Comparison of ENCODE assay signal across 18 cellular contexts in the genomic region with DNA sequence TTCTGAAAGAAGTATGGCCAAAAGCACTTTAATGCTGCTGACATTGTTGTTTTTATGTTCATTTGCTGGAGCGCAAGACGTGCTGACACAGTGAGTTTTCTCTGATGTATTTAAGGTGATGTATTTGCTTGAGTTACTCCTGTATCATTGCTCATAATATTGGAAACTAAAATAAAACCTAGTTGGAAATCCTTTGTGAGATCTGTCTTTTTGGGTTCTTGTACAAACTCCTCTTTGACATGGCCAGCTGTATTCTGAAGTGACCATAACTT. TPM values are rescaled to one million over a fixed set of nuclear protein-coding genes. Genes with fewer than 3 reads are reported as not detected.
DNase-seq lines count a peak whose midpoint lies in the region; ATAC-seq and TF ChIP-seq lines count a peak whose summit lies in the region.
"Had no signal": no experiment of that assay in that cellular context is flagged by ENCODE, and none has a peak within 500 bp of the region (broad histone marks: within the 10 kb centered on the region; RNA-seq: fewer than 3 reads in every experiment).

No MANE protein-coding gene starts in this region.

- peak; percentile 21 for ATAC-seq in activated CD8-positive, alpha-beta T cell treated with anti-CD3 and anti-CD28 coated beads for 36 hours
- no peak for ATAC-seq in activated CD8-positive, alpha-beta T cell treated with anti-CD3 and anti-CD28 coated beads, Interleukin-2, amount 10 ng/mL, durations not matched to agents 7 days and 5 days
- ATAC-seq in HG02885 (IDR thresholded peaks at IDR 0.05; ENCODE audit: poor library complexity, unreplicated experiment): no peak
- ATAC-seq: mucosa of descending colon, T-cell had no signal

- H3K9me3 Mint-ChIP-seq in activated CD8-positive, alpha-beta T cell treated with anti-CD3 and anti-CD28 coated beads for 36 hours: no peaks in the 10 kb centered on the region
- H3K9me3 Mint-ChIP-seq in activated CD8-positive, alpha-beta T cell treated with anti-CD3 and anti-CD28 coated beads, Interleukin-2, amount 10 ng/mL, durations not matched to agents 7 days and 5 days (ENCODE audit: insufficient read depth): no peaks in the 10 kb centered on the region
- H3K9me3 Mint-ChIP-seq in activated T-helper 1 cell treated with anti-CD3 and anti-CD28 coated beads, Interleukin-12 subunit alpha, Interleukin-12 subunit beta, Interleukin-2, Interleukin-4 antibody, amounts not matched to agents 30 ng/mL and 10 ng/mL and 1 ng/mL, durations not matched to agents 14 hours and 24 hours and 36 hours: no peaks in the 10 kb centered on the region
- H3K9me3 Mint-ChIP-seq: CD4-positive, CD25-positive, alpha-beta regulatory T cell; T-cell had no signal

- H3K4me3 Mint-ChIP-seq in activated CD8-positive, alpha-beta T cell treated with anti-CD3 and anti-CD28 coated beads for 36 hours: no peak overlapping the region
- no peak overlapping the region for H3K4me3 Mint-ChIP-seq in activated CD8-positive, alpha-beta T cell treated with anti-CD3 and anti-CD28 coated beads, Interleukin-2, amount 10 ng/mL, durations not matched to agents 7 days and 5 days
- H3K4me3 Mint-ChIP-seq in activated T-helper 1 cell treated with anti-CD3 and anti-CD28 coated beads, Interleukin-12 subunit alpha, Interleukin-12 subunit beta, Interleukin-2, Interleukin-4 antibody, amounts not matched to agents 30 ng/mL and 10 ng/mL and 1 ng/mL, durations not matched to agents 14 hours and 24 hours and 36 hours: peak overlapping the region; percentile 2
- H3K4me3 Mint-ChIP-seq: CD4-positive, CD25-positive, alpha-beta regulatory T cell; T-cell had no signal

- H3K9me3 ChIP-seq in osteoblast (ENCODE audit: low read depth, low read length): no peaks in the 10 kb centered on the region
- H3K9me3 ChIP-seq: mucosa of descending colon had no signal

- H2AFZ ChIP-seq in osteoblast (ENCODE audit: low read length): no peak overlapping the region

- H3K4me1 ChIP-seq in osteoblast (ENCODE audit: insufficient read depth, low read length): peaks cover 25% of the 10 kb centered on the region

- H3K79me2 ChIP-seq in osteoblast (ENCODE audit: insufficient read depth, low read length): no peaks in the 10 kb centered on the region

- H3K4me2 ChIP-seq in osteoblast (ENCODE audit: insufficient read depth, low read length): peak overlapping the region; percentile 3

- no peaks in the 10 kb centered on the region for H4K20me1 ChIP-seq in osteoblast (ENCODE audit: insufficient read depth, low read length)

- DNase-seq in activated CD8-positive, alpha-beta T cell treated with anti-CD3 and anti-CD28 coated beads for 36 hours: no peak
- no peak for DNase-seq in activated CD8-positive, alpha-beta T cell treated with anti-CD3 and anti-CD28 coated beads, Interleukin-2, amount 10 ng/mL, durations not matched to agents 7 days and 5 days
- DNase-seq in G401 (ENCODE audit: low spot score) (peak; percentile 17), osteoblast (ENCODE audit: insufficient read length, low spot score, missing footprints) (peak; percentile 82), NCI-H774 (lab: John Stamatoyannopoulos, UW) (no peak), ureter (ENCODE audit: low spot score) (no peak)
- DNase-seq in activated T-helper 1 cell treated with anti-CD3 and anti-CD28 coated beads, Interleukin-12 subunit alpha, Interleukin-12 subunit beta, Interleukin-2, Interleukin-4 antibody, amounts not matched to agents 30 ng/mL and 10 ng/mL and 1 ng/mL, durations not matched to agents 14 hours and 24 hours and 36 hours (ENCODE audit: low spot score): no peak
- DNase-seq: activated gamma-delta T cell treated with Interleukin-2 at 50 U/mL for 16 hours; effector CD8-positive, alpha-beta T cell; foreskin melanocyte; islet precursor cell; mucosa of descending colon; retina; T-cell had no signal

- in situ Hi-C loops in G401 (cut with HindIII; ENCODE audit: low sequenced_read_pairs): no loop called here

- intact Hi-C loops in activated CD8-positive, alpha-beta T cell treated with anti-CD3 and anti-CD28 coated beads for 36 hours (cut with micrococcal nuclease): no loop called here
- intact Hi-C loops in activated T-helper 1 cell treated with anti-CD3 and anti-CD28 coated beads, Interleukin-12 subunit alpha, Interleukin-12 subunit beta, Interleukin-2, Interleukin-4 antibody, amounts not matched to agents 30 ng/mL and 10 ng/mL and 1 ng/mL, durations not matched to agents 14 hours and 24 hours and 36 hours (cut with micrococcal nuclease): no loop called here

- no peaks in the 10 kb centered on the region for H3K27me3 ChIP-seq in osteoblast (ENCODE audit: insufficient read depth, low read length)

- H3K36me3 ChIP-seq in osteoblast (ENCODE audit: insufficient read depth, low read length): peaks cover 26% of the 10 kb centered on the region

- no peak for TF ChIP-seq CTCF in activated CD8-positive, alpha-beta T cell treated with anti-CD3 and anti-CD28 coated beads for 36 hours (IDR thresholded peaks at IDR 0.05)
- no peak for TF ChIP-seq CTCF in osteoblast (IDR thresholded peaks at IDR 0.05; ENCODE audit: extremely low read depth, low read depth, low read length)

- POLR2A ChIA-PET in activated CD8-positive, alpha-beta T cell treated with anti-CD3 and anti-CD28 coated beads for 36 hours (lab: Charles Lee): interaction anchor here (0.6 to 1.6 kb wide), 2 partner anchors 105 to 598 kb away, joined by 5 to 8 read pairs; no protein-coding TSS in a partner anchor
- POLR2A ChIA-PET in activated CD8-positive, alpha-beta T cell treated with anti-CD3 and anti-CD28 coated beads, Interleukin-2, amount 10 ng/mL, durations not matched to agents 7 days and 5 days (lab: Charles Lee): interaction anchor here (1.6 kb wide), 1 partner anchor 105 kb away, joined by 6 read pairs; no protein-coding TSS in a partner anchor

- H3K4me3 ChIP-seq in osteoblast (ENCODE audit: insufficient read depth, low read length): no peak overlapping the region
- H3K4me3 ChIP-seq: mucosa of descending colon had no signal

- H3K27ac ChIP-seq in osteoblast (ENCODE audit: low read depth, low read length): peak overlapping the region; percentile 87

- H3K36me3 Mint-ChIP-seq in activated CD8-positive, alpha-beta T cell treated with anti-CD3 and anti-CD28 coated beads for 36 hours (ENCODE audit: low read depth): peaks cover 32% of the 10 kb centered on the region
- H3K36me3 Mint-ChIP-seq in activated CD8-positive, alpha-beta T cell treated with anti-CD3 and anti-CD28 coated beads, Interleukin-2, amount 10 ng/mL, durations not matched to agents 7 days and 5 days (ENCODE audit: low read depth): peaks cover 53% of the 10 kb centered on the region
- peaks cover 43% of the 10 kb centered on the region for H3K36me3 Mint-ChIP-seq in activated T-helper 1 cell treated with anti-CD3 and anti-CD28 coated beads, Interleukin-12 subunit alpha, Interleukin-12 subunit beta, Interleukin-2, Interleukin-4 antibody, amounts not matched to agents 30 ng/mL and 10 ng/mL and 1 ng/mL, durations not matched to agents 14 hours and 24 hours and 36 hours (ENCODE audit: low read depth)

- peaks cover 23% of the 10 kb centered on the region for H3K4me1 Mint-ChIP-seq in activated CD8-positive, alpha-beta T cell treated with anti-CD3 and anti-CD28 coated beads for 36 hours (ENCODE audit: low read depth)
- peaks cover 32% of the 10 kb centered on the region for H3K4me1 Mint-ChIP-seq in activated CD8-positive, alpha-beta T cell treated with anti-CD3 and anti-CD28 coated beads, Interleukin-2, amount 10 ng/mL, durations not matched to agents 7 days and 5 days (ENCODE audit: low read depth)
- H3K4me1 Mint-ChIP-seq in activated T-helper 1 cell treated with anti-CD3 and anti-CD28 coated beads, Interleukin-12 subunit alpha, Interleukin-12 subunit beta, Interleukin-2, Interleukin-4 antibody, amounts not matched to agents 30 ng/mL and 10 ng/mL and 1 ng/mL, durations not matched to agents 14 hours and 24 hours and 36 hours (ENCODE audit: low read depth): peaks cover 42% of the 10 kb centered on the region

- H3K27me3 Mint-ChIP-seq in activated CD8-positive, alpha-beta T cell treated with anti-CD3 and anti-CD28 coated beads for 36 hours: no peaks in the 10 kb centered on the region
- no peaks in the 10 kb centered on the region for H3K27me3 Mint-ChIP-seq in activated CD8-positive, alpha-beta T cell treated with anti-CD3 and anti-CD28 coated beads, Interleukin-2, amount 10 ng/mL, durations not matched to agents 7 days and 5 days (ENCODE audit: low read depth)
- no peaks in the 10 kb centered on the region for H3K27me3 Mint-ChIP-seq in activated T-helper 1 cell treated with anti-CD3 and anti-CD28 coated beads, Interleukin-12 subunit alpha, Interleukin-12 subunit beta, Interleukin-2, Interleukin-4 antibody, amounts not matched to agents 30 ng/mL and 10 ng/mL and 1 ng/mL, durations not matched to agents 14 hours and 24 hours and 36 hours (ENCODE audit: insufficient read depth)
- H3K27me3 Mint-ChIP-seq: CD4-positive, CD25-positive, alpha-beta regulatory T cell; T-cell had no signal

- peak overlapping the region; percentile 78 for H3K27ac Mint-ChIP-seq in activated CD8-positive, alpha-beta T cell treated with anti-CD3 and anti-CD28 coated beads for 36 hours
- no peak overlapping the region for H3K27ac Mint-ChIP-seq in activated CD8-positive, alpha-beta T cell treated with anti-CD3 and anti-CD28 coated beads, Interleukin-2, amount 10 ng/mL, durations not matched to agents 7 days and 5 days
- H3K27ac Mint-ChIP-seq in activated T-helper 1 cell treated with anti-CD3 and anti-CD28 coated beads, Interleukin-12 subunit alpha, Interleukin-12 subunit beta, Interleukin-2, Interleukin-4 antibody, amounts not matched to agents 30 ng/mL and 10 ng/mL and 1 ng/mL, durations not matched to agents 14 hours and 24 hours and 36 hours: peak overlapping the region; percentile 83

- CTCF ChIA-PET in activated CD8-positive, alpha-beta T cell treated with anti-CD3 and anti-CD28 coated beads for 36 hours (lab: Charles Lee): interaction anchor here (0.6 to 1.6 kb wide), 2 partner anchors 11 to 27 kb away, joined by 3 to 5 read pairs; no protein-coding TSS in a partner anchor
- CTCF ChIA-PET in activated CD8-positive, alpha-beta T cell treated with anti-CD3 and anti-CD28 coated beads, Interleukin-2, amount 10 ng/mL, durations not matched to agents 7 days and 5 days (lab: Charles Lee): no interaction called here

RNA-seq across cellular contexts. Expression of gene MIIP, which starts 6.0 kb away (rescaled TPM):
- total RNA-seq in activated CD8-positive, alpha-beta T cell treated with anti-CD3 and anti-CD28 coated beads for 36 hours: 10 to 100 TPM; 24.0 to 24.7 TPM
- total RNA-seq in activated CD8-positive, alpha-beta T cell treated with anti-CD3 and anti-CD28 coated beads, Interleukin-2, amount 10 ng/mL, durations not matched to agents 7 days and 5 days: 10 to 100 TPM; 34.7 to 37.4 TPM
- 37.9 and 41.0 TPM in 2 replicates for total RNA-seq in G401 (2014; rRNA removed; shearing (Covaris generic))
- total RNA-seq in activated T-helper 1 cell treated with anti-CD3 and anti-CD28 coated beads, Interleukin-12 subunit alpha, Interleukin-12 subunit beta, Interleukin-2, Interleukin-4 antibody, amounts not matched to agents 30 ng/mL and 10 ng/mL and 1 ng/mL, durations not matched to agents 14 hours and 24 hours and 36 hours: 74.9 and 75.3 TPM in 2 replicates
- total RNA-seq in osteoblast: 24.2 and 26.4 TPM in 2 replicates
- 28.0 TPM for total RNA-seq in ureter

RNA-seq across cellular contexts. Expression of gene MFN2, which starts 33.0 kb away (rescaled TPM):
- total RNA-seq in activated CD8-positive, alpha-beta T cell treated with anti-CD3 and anti-CD28 coated beads for 36 hours: 10 to 100 TPM; 51.0 to 51.1 TPM
- 10 to 100 TPM; 55.1 to 60.4 TPM for total RNA-seq in activated CD8-positive, alpha-beta T cell treated with anti-CD3 and anti-CD28 coated beads, Interleukin-2, amount 10 ng/mL, durations not matched to agents 7 days and 5 days
- 23.4 and 37.0 TPM in 2 replicates for total RNA-seq in G401 (2014; rRNA removed; shearing (Covaris generic))
- total RNA-seq in activated T-helper 1 cell treated with anti-CD3 and anti-CD28 coated beads, Interleukin-12 subunit alpha, Interleukin-12 subunit beta, Interleukin-2, Interleukin-4 antibody, amounts not matched to agents 30 ng/mL and 10 ng/mL and 1 ng/mL, durations not matched to agents 14 hours and 24 hours and 36 hours: 88.1 and 95.4 TPM in 2 replicates
- total RNA-seq in osteoblast (46.0 and 51.0 TPM in 2 replicates), ureter (116 TPM)

RNA-seq across cellular contexts. Expression of gene TNFRSF8, which starts 49.9 kb away (rescaled TPM):
- 1 to 10 TPM; 1.5 to 1.8 TPM for total RNA-seq in activated CD8-positive, alpha-beta T cell treated with anti-CD3 and anti-CD28 coated beads for 36 hours
- under 1 TPM; 0.95 to 0.97 TPM for total RNA-seq in activated CD8-positive, alpha-beta T cell treated with anti-CD3 and anti-CD28 coated beads, Interleukin-2, amount 10 ng/mL, durations not matched to agents 7 days and 5 days
- 0.25 TPM in 1 of 2 replicates, not detected in the other for total RNA-seq in G401 (2014; rRNA removed; shearing (Covaris generic))
- total RNA-seq in activated T-helper 1 cell treated with anti-CD3 and anti-CD28 coated beads, Interleukin-12 subunit alpha, Interleukin-12 subunit beta, Interleukin-2, Interleukin-4 antibody, amounts not matched to agents 30 ng/mL and 10 ng/mL and 1 ng/mL, durations not matched to agents 14 hours and 24 hours and 36 hours: 26.9 and 27.9 TPM in 2 replicates
- under 0.01 and 0.29 TPM in 2 replicates for total RNA-seq in osteoblast
- total RNA-seq in ureter: 0.36 TPM
- total RNA-seq: chondrocyte, temporal lobe had no signal

Comparison
In these comparisons a context has a peak if more than half of its experiments do, and no peak if none do; other contexts are left out.
1. DNase-seq: peak in G401 (single experiment) and osteoblast (single experiment); none in activated CD8-positive, alpha-beta T cell treated with anti-CD3 and anti-CD28 coated beads for 36 hours (single experiment), activated CD8-positive, alpha-beta T cell treated with anti-CD3 and anti-CD28 coated beads, Interleukin-2, amount 10 ng/mL, durations not matched to agents 7 days and 5 days (single experiment), activated T-helper 1 cell treated with anti-CD3 and anti-CD28 coated beads, Interleukin-12 subunit alpha, Interleukin-12 subunit beta, Interleukin-2, Interleukin-4 antibody, amounts not matched to agents 30 ng/mL and 10 ng/mL and 1 ng/mL, durations not matched to agents 14 hours and 24 hours and 36 hours (single experiment), NCI-H774 (single experiment) and ureter (single experiment).
2. RNA of gene TNFRSF8, which starts 49.9 kb away (total RNA-seq): 26.9 to 27.9 TPM in activated T-helper 1 cell treated with anti-CD3 and anti-CD28 coated beads, Interleukin-12 subunit alpha, Interleukin-12 subunit beta, Interleukin-2, Interleukin-4 antibody, amounts not matched to agents 30 ng/mL and 10 ng/mL and 1 ng/mL, durations not matched to agents 14 hours and 24 hours and 36 hours; 1.5 to 1.8 TPM in activated CD8-positive, alpha-beta T cell treated with anti-CD3 and anti-CD28 coated beads for 36 hours, 0.95 to 0.97 TPM in activated CD8-positive, alpha-beta T cell treated with anti-CD3 and anti-CD28 coated beads, Interleukin-2, amount 10 ng/mL, durations not matched to agents 7 days and 5 days, 0.36 TPM in ureter (single experiment), 0.25 TPM in G401 and under 0.01 to 0.29 TPM in osteoblast; every median in the first group is over 10 times any median in the second.